Comparison of ENCODE assay signal across 32 cellular contexts in genomic region chr1:8323706-8324105, GRCh38. TPM values are rescaled to one million over a fixed set of nuclear protein-coding genes. Genes with fewer than 3 reads are reported as not detected.
A peak's percentile ranks its signal among the peaks of the same experiment; 100 is the strongest.
DNase-seq lines count a peak whose midpoint lies in the region; ATAC-seq, FAIRE-seq and TF ChIP-seq lines count a peak whose summit lies in the region.
"Had no signal": no experiment of that assay in that cellular context is flagged by ENCODE, and none has a peak within 500 bp of the region (broad histone marks: within the 10 kb centered on the region; RNA-seq: fewer than 3 reads in every experiment).

No MANE protein-coding gene starts in this region.

- H3K27me3 Mint-ChIP-seq in endodermal cell (ENCODE audit: insufficient read depth) = peaks cover 22% of the 10 kb centered on the region
- H3K27me3 Mint-ChIP-seq in CD4-positive, alpha-beta memory T cell = no peaks in the 10 kb centered on the region

- H3K27me3 ChIP-seq in Panc1 (ENCODE audit: control insufficient read depth, insufficient read depth, low read length) = no peaks in the 10 kb centered on the region
- peaks cover 16% of the 10 kb centered on the region for H3K27me3 ChIP-seq in endodermal cell (ENCODE audit: control insufficient read depth, insufficient read depth, low read length, poor library complexity, severe bottlenecking)
- peaks cover 1 to 45% of the 10 kb centered on the region in 2 experiments; a peak in 3 of 5 replicates for H3K27me3 ChIP-seq in HepG2 (ENCODE audit: control insufficient read depth in 1 of 2, insufficient read depth in 2 of 2, low read length in 2 of 2)
- no peaks in the 10 kb centered on the region for H3K27me3 ChIP-seq in aorta (ENCODE audit: control insufficient read depth in 1 of 2, insufficient read depth in 2 of 2, low read length in 1 of 2)
- no peaks in the 10 kb centered on the region for H3K27me3 ChIP-seq in CD4-positive, alpha-beta memory T cell (ENCODE audit: insufficient read depth, low read length)
- H3K27me3 ChIP-seq: dorsolateral prefrontal cortex had no signal

- ATAC-seq in Panc1 = 0 out of 2 replicates have a peak, but pooled peaks have one; percentile 35
- peak; percentile 41 for ATAC-seq in HepG2
- peak; percentile 82 for ATAC-seq in aorta (ENCODE audit: low FRiP score)
- no peak for ATAC-seq in GM21723 (IDR thresholded peaks at IDR 0.05; ENCODE audit: unreplicated experiment)
- ATAC-seq: activated naive CD8-positive, alpha-beta T cell treated with anti-CD3 and anti-CD28 coated beads, Interleukin-2, amount 50 U/mL, for 24 hours; activated T-cell treated with anti-CD3 and anti-CD28 coated beads, Interleukin-2, amount 50 U/mL, for 4 hours; GM12878; naive thymus-derived CD4-positive, alpha-beta T cell; SK-N-SH treated with all-trans-retinoic acid at 6 μM for 48 hours had no signal

- no peaks in the 10 kb centered on the region for H3K9me3 Mint-ChIP-seq in endodermal cell
- H3K9me3 Mint-ChIP-seq in CD4-positive, alpha-beta memory T cell = peaks cover 0 to 1% (median 0%) of the 10 kb centered on the region in 8 donors
- H3K9me3 Mint-ChIP-seq: activated T-cell treated with anti-CD3 and anti-CD28 coated beads, Interleukin-2, amount 50 U/mL, for 4 hours; type B pancreatic cell had no signal

- H3K4me3 ChIP-seq in Panc1 (ENCODE audit: low read depth in 2 of 2, low read length in 2 of 2) (no peak overlapping the region), endodermal cell (ENCODE audit: low read length) (no peak overlapping the region), HepG2 (replicated peaks in 1 of 3; ENCODE audit: insufficient read depth in 1 of 3, low read depth in 2 of 3, low read length in 3 of 3) (no peak overlapping the region), aorta (ENCODE audit: low read length in 2 of 2) (no peak overlapping the region)
- no peak overlapping the region for H3K4me3 ChIP-seq in CD4-positive, alpha-beta memory T cell (ENCODE audit: low read length in 2 of 2)
- H3K4me3 ChIP-seq: dorsolateral prefrontal cortex, GM12878, smooth muscle cell had no signal

- BruUV-seq in Panc1 (replicated peaks; lab: Mats Ljungman, UMichigan) (no TSS peak), HepG2 (replicated peaks; lab: Mats Ljungman, UMichigan) (no TSS peak)

- peak overlapping the region; percentile 21 for H3K27ac Mint-ChIP-seq in endodermal cell
- no peak overlapping the region for H3K27ac Mint-ChIP-seq in CD4-positive, alpha-beta memory T cell
- H3K27ac Mint-ChIP-seq: activated CD4-positive, alpha-beta T cell treated with anti-CD3 and anti-CD28 coated beads, Interleukin-2, amount 10 ng/mL, durations not matched to agents 24 days and 14 days; activated naive CD8-positive, alpha-beta T cell treated with anti-CD3 and anti-CD28 coated beads, Interleukin-2, amount 50 U/mL, for 24 hours; CD14-positive monocyte; naive thymus-derived CD4-positive, alpha-beta T cell; type B pancreatic cell had no signal

- H3K9ac ChIP-seq in endodermal cell (ENCODE audit: extremely low read depth, low read length, poor library complexity, severe bottlenecking) = no peak overlapping the region
- no peak overlapping the region for H3K9ac ChIP-seq in HepG2 (ENCODE audit: insufficient read depth, low read depth, low read length)

- H3K27ac ChIP-seq in Panc1 (ENCODE audit: low read length) = no peak overlapping the region
- no peak overlapping the region for H3K27ac ChIP-seq in endodermal cell (ENCODE audit: low read depth, low read length)
- H3K27ac ChIP-seq in HepG2 (ENCODE audit: extremely low read length, insufficient read depth, low read length) = no peak overlapping the region
- H3K27ac ChIP-seq in aorta (ENCODE audit: low read depth in 1 of 2, low read length in 2 of 2) = peak overlapping the region in 1 of 2 donors; percentile 33
- H3K27ac ChIP-seq in CD4-positive, alpha-beta memory T cell (ENCODE audit: low read depth, low read length) = no peak overlapping the region
- H3K27ac ChIP-seq: VCaP had no signal

- no peak for TF ChIP-seq RAD21 in HepG2 (CRISPR knock-in tag; IDR thresholded peaks at IDR 0.05)

- H3K79me2 ChIP-seq in HepG2 (ENCODE audit: insufficient read depth, low read length) = no peaks in the 10 kb centered on the region

- FAIRE-seq in HepG2 (lab: Jason Lieb, UNC) = no peak
- FAIRE-seq: GM12878, H54 had no signal

- CTCF ChIA-PET in Panc1 (lab: Charles Lee) (interaction anchor here (0.7 kb wide), 1 partner anchor 19 kb away, joined by 3 read pairs; no protein-coding TSS in a partner anchor), HepG2 (lab: Yijun Ruan, JAX; ENCODE audit: low intra/inter-chr PET ratio, low total read pairs) (no interaction called here)
- CTCF ChIA-PET in CD4-positive, alpha-beta memory T cell (lab: Charles Lee; ENCODE audit: partially characterized antibody) = interaction anchor here (1.4 kb wide), 1 partner anchor 308 kb away, joined by 6 read pairs; no protein-coding TSS in a partner anchor

- H3K36me3 ChIP-seq in Panc1 (ENCODE audit: control insufficient read depth, insufficient read depth, low read length) (peaks cover 2% of the 10 kb centered on the region; the same call in 1 of the 2 replicates), endodermal cell (ENCODE audit: control insufficient read depth, insufficient read depth, low read length) (no peaks in the 10 kb centered on the region), HepG2 (replicated peaks in 1 of 2; ENCODE audit: control insufficient read depth in 1 of 2, insufficient read depth in 2 of 2, low read length in 2 of 2) (no peaks in the 10 kb centered on the region), aorta (ENCODE audit: control insufficient read depth in 1 of 2, insufficient read depth in 2 of 2, low read length in 1 of 2) (no peaks in the 10 kb centered on the region)
- no peaks in the 10 kb centered on the region for H3K36me3 ChIP-seq in CD4-positive, alpha-beta memory T cell (ENCODE audit: insufficient read depth, low read length)

- H3K4me1 ChIP-seq in Panc1 (ENCODE audit: control insufficient read depth, insufficient read depth, low read length) (peaks cover 1% of the 10 kb centered on the region; the same call in 1 of the 2 replicates), endodermal cell (ENCODE audit: control insufficient read depth, insufficient read depth, low read length) (no peaks in the 10 kb centered on the region), HepG2 (ENCODE audit: insufficient read depth, low read length) (no peaks in the 10 kb centered on the region), aorta (ENCODE audit: control insufficient read depth in 1 of 2, insufficient read depth in 2 of 2, low read length in 2 of 2) (no peaks in the 10 kb centered on the region)
- peaks cover under 1% of the 10 kb centered on the region for H3K4me1 ChIP-seq in CD4-positive, alpha-beta memory T cell (ENCODE audit: insufficient read depth, low read length)

- H3K36me3 Mint-ChIP-seq in endodermal cell (ENCODE audit: low read depth) = no peaks in the 10 kb centered on the region
- no peaks in the 10 kb centered on the region for H3K36me3 Mint-ChIP-seq in CD4-positive, alpha-beta memory T cell
- H3K36me3 Mint-ChIP-seq: type B pancreatic cell had no signal

- POLR2A ChIA-PET in Panc1 (lab: Charles Lee) = interaction anchor here (0.7 kb wide), 1 partner anchor 306 kb away, joined by 3 read pairs; no protein-coding TSS in a partner anchor
- POLR2A ChIA-PET in HepG2 (lab: Yijun Ruan, JAX) = no interaction called here
- POLR2A ChIA-PET in CD4-positive, alpha-beta memory T cell (lab: Charles Lee; ENCODE audit: partially characterized antibody) = interaction anchor here (0.6 kb wide), 1 partner anchor 288 kb away, joined by 3 read pairs; no protein-coding TSS in a partner anchor

- TF ChIP-seq EP300 in HepG2 (IDR thresholded peaks at IDR 0.05; ENCODE audit: low read depth in 2 of 2, low read length in 2 of 2) = no peak
- no peak for TF ChIP-seq EP300 in HepG2 (CRISPR knock-in tag; IDR thresholded peaks at IDR 0.05; ENCODE audit: borderline replicate concordance)

- TF ChIP-seq CTCF in Panc1 (IDR thresholded peaks at IDR 0.05) (no peak), endodermal cell (conservative IDR thresholded peaks at IDR 0.05) (no peak), HepG2 (CRISPR knock-in tag; IDR thresholded peaks at IDR 0.05) (no peak)

- no peak overlapping the region for H3K4me2 ChIP-seq in HepG2 (ENCODE audit: low read depth, low read length)
- H3K4me2 ChIP-seq: smooth muscle cell had no signal

- H3K4me1 Mint-ChIP-seq in endodermal cell = no peaks in the 10 kb centered on the region
- H3K4me1 Mint-ChIP-seq in CD4-positive, alpha-beta memory T cell = peaks cover 0 to 2% (median 1%) of the 10 kb centered on the region in 4 donors

- intact Hi-C loops in Panc1 (cut with micrococcal nuclease; ENCODE audit: unreplicated experiment) (no loop called here), HepG2 (cut with micrococcal nuclease; ENCODE audit: unreplicated experiment) (no loop called here), aorta (cut with DNase I) (no loop called here)
- intact Hi-C loops in CD4-positive, alpha-beta memory T cell (cut with micrococcal nuclease) = no loop called here

- no peak overlapping the region for H2AFZ ChIP-seq in HepG2 (ENCODE audit: low read length)

- 83 to 99% methylated on average over 7 to 11 of the region's 11 CpGs for WGBS in endodermal cell (ENCODE audit: insufficient coverage in 1 of 2, insufficient read length in 1 of 2), 2 experiments
- WGBS in HepG2 (ENCODE audit: low lambda C conversion rate) = 32% methylated on average over 9 of the region's 11 CpGs
- WGBS in aorta, 2 donors = 2 to 8% methylated on average over 10 to 11 of the region's 11 CpGs

- TF ChIP-seq POLR2A in HepG2 (IDR thresholded peaks at IDR 0.05; ENCODE audit: insufficient read depth in 1 of 2, low read depth in 2 of 2, low read length in 2 of 2) = no peak

- no peak overlapping the region for H3K4me3 Mint-ChIP-seq in endodermal cell
- H3K4me3 Mint-ChIP-seq in CD4-positive, alpha-beta memory T cell = no peak overlapping the region
- H3K4me3 Mint-ChIP-seq: activated CD4-positive, alpha-beta T cell treated with anti-CD3 and anti-CD28 coated beads, Interleukin-2, amount 10 ng/mL, durations not matched to agents 24 days and 14 days; activated naive CD8-positive, alpha-beta T cell treated with anti-CD3 and anti-CD28 coated beads, Interleukin-2, amount 50 U/mL, for 24 hours; activated T-cell treated with anti-CD3 and anti-CD28 coated beads, Interleukin-2, amount 50 U/mL, for 4 hours; CD14-positive monocyte; naive thymus-derived CD4-positive, alpha-beta T cell; type B pancreatic cell had no signal

- H4K20me1 ChIP-seq in HepG2 (ENCODE audit: insufficient read depth, low read length) = no peaks in the 10 kb centered on the region

- in situ Hi-C loops in Panc1 (cut with HindIII; ENCODE audit: low pct_unique_long_range_greater_than_20kb, low sequenced_read_pairs) (loop anchor here (25.0 kb wide), 1 partner anchor 236 kb away; no protein-coding TSS in a partner anchor), HepG2 (cut with HindIII; ENCODE audit: extremely low pct_ligation_motif_present, low pct_unique_long_range_greater_than_20kb) (no loop called here)

- no peak for DNase-seq in Panc1 (ENCODE audit: low read depth, low spot score)
- no peak for DNase-seq in endodermal cell
- DNase-seq in HepG2 (ENCODE audit: low spot score) = no peak
- DNase-seq in aorta = peak; percentile 69 to 85
- no peak for DNase-seq in CD4-positive, alpha-beta memory T cell
- no peak for DNase-seq in HuH-7.5 (ENCODE audit: low spot score)
- DNase-seq: activated CD4-positive, alpha-beta T cell treated with anti-CD3 and anti-CD28 coated beads, Interleukin-2, amount 10 ng/mL, durations not matched to agents 24 days and 14 days; activated gamma-delta T cell treated with Interleukin-2 at 50 U/mL for 16 hours; activated naive CD8-positive, alpha-beta T cell treated with anti-CD3 and anti-CD28 coated beads, Interleukin-2, amount 50 U/mL, for 24 hours; activated T-cell treated with anti-CD3 and anti-CD28 coated beads, Interleukin-2, amount 50 U/mL, for 4 hours; cerebellar nuclear complex; dorsolateral prefrontal cortex; IMR-90; islet precursor cell; midbrain; naive thymus-derived CD4-positive, alpha-beta T cell; NCI-H1105 treated with DMSO at 0.1 percent for 48 hours; NCI-H2029; NCI-H226; nucleus accumbens; RPMI8226; stimulated activated CD4-positive, alpha-beta T cell treated with anti-CD3 and anti-CD28 coated beads, Interleukin-1b, Interleukin-23, amount 100 ng/mL, for 48 hours; stimulated activated CD8-positive, alpha-beta memory T cell treated with anti-CD3 and anti-CD28 coated beads, Interleukin-4, amount 100 ng/mL, for 48 hours; T-helper 2 cell had no signal

- H3K9me3 ChIP-seq in Panc1 (ENCODE audit: control insufficient read depth, insufficient read depth, low read depth, low read length) (no peaks in the 10 kb centered on the region), endodermal cell (ENCODE audit: control insufficient read depth, low read length) (no peaks in the 10 kb centered on the region), HepG2 (ENCODE audit: low read length) (no peaks in the 10 kb centered on the region), aorta (ENCODE audit: control insufficient read depth, low read length) (no peaks in the 10 kb centered on the region)
- no peaks in the 10 kb centered on the region for H3K9me3 ChIP-seq in CD4-positive, alpha-beta memory T cell (ENCODE audit: control insufficient read depth in 1 of 2, low read length in 2 of 2)

RNA-seq across cellular contexts. Expression of gene SLC45A1, which starts 5.8 kb away (rescaled TPM):
- total RNA-seq in Panc1 (2021; ENCODE audit: unreplicated experiment) (11.3 TPM), endodermal cell (under 1 TPM in 1 of 2 donors, not detected in 1; 0.42 TPM), HepG2 (2016; rRNA removed; fragmentation: Illumina TruSeq; extraction: Trizol) (not detected in 2 replicates), aorta (1 to 10 TPM; 5.4 to 8.7 TPM)
- 49.4 TPM for polyA plus RNA-seq in Panc1 (2012; ENCODE audit: insufficient read length)
- polyA plus RNA-seq in endodermal cell (2013, experiment 1 of 2) = 2.4 TPM
- 2.3 TPM for polyA plus RNA-seq in endodermal cell (2013, experiment 2 of 2)
- total RNA-seq in HepG2 (2016; cell fraction: cytosol; rRNA removed; fragmentation: Illumina TruSeq; extraction: Trizol; ENCODE audit: low read depth) = not detected in 2 replicates
- total RNA-seq in HepG2 (2016; cell fraction: insoluble cytoplasmic fraction; rRNA removed; fragmentation: Illumina TruSeq; extraction: Trizol) = not detected in 2 replicates
- total RNA-seq in HepG2 (2016; cell fraction: membrane; rRNA removed; fragmentation: Illumina TruSeq; extraction: Trizol) = not detected in 2 replicates
- not detected in 2 replicates for total RNA-seq in HepG2 (2016; cell fraction: nucleus; rRNA removed; fragmentation: Illumina TruSeq; extraction: Trizol)
- polyA plus RNA-seq in HepG2 (2011; rRNA removed) (0.05 TPM in 1 of 2 replicates, not detected in the other), aorta (1 to 10 TPM; 4.4 to 8.1 TPM)
- 0.03 TPM in 1 of 2 replicates, not detected in the other for polyA plus RNA-seq in HepG2 (2011; cell fraction: cytosol; rRNA removed)
- polyA plus RNA-seq in HepG2 (2011; cell fraction: nucleus; rRNA removed) = 0.09 TPM in 1 of 2 replicates, not detected in the other
- not detected in 2 replicates for polyA plus RNA-seq in HepG2 (2012)
- polyA plus RNA-seq in HepG2 (2016; cell fraction: cytosol; fragmentation: Illumina TruSeq; extraction: Trizol; ENCODE audit: low read depth) = not detected in 2 replicates
- polyA plus RNA-seq in HepG2 (2016; cell fraction: insoluble cytoplasmic fraction; fragmentation: Illumina TruSeq; extraction: Trizol; ENCODE audit: low read depth) = not detected in 2 replicates
- polyA plus RNA-seq in HepG2 (2016; cell fraction: membrane; fragmentation: Illumina TruSeq; extraction: Trizol; ENCODE audit: low read depth) = not detected in 2 replicates
- polyA plus RNA-seq in HepG2 (2016; cell fraction: nucleus; fragmentation: Illumina TruSeq; extraction: Trizol; ENCODE audit: insufficient read depth, low read depth) = not detected in 2 replicates
- polyA minus RNA-seq in HepG2 (2011; rRNA and poly(A)+ RNA removed; ENCODE audit: low replicate concordance) = not detected in 2 replicates
- not detected in 2 replicates for polyA minus RNA-seq in HepG2 (2011; cell fraction: cytosol; rRNA and poly(A)+ RNA removed)
- polyA minus RNA-seq in HepG2 (2011; cell fraction: nucleus; rRNA and poly(A)+ RNA removed) = not detected in 2 replicates
- total RNA-seq in CD4-positive, alpha-beta memory T cell = 1 to 10 TPM in 1 of 2 experiments, under 1 TPM in 1; 0.94 to 1.2 TPM
- polyA plus RNA-seq in CD4-positive, alpha-beta memory T cell = under 1 TPM; 0.33 to 0.52 TPM
- polyA plus RNA-seq: CD14-positive monocyte had no signal

Comparison
In these comparisons a context has a peak if more than half of its experiments do, and no peak if none do; other contexts are left out.
1. DNase-seq: peak in aorta (2 of 2); none in Panc1 (single experiment), endodermal cell (single experiment), HepG2 (single experiment), CD4-positive, alpha-beta memory T cell (0 of 5) and HuH-7.5 (single experiment).